17 cellular contexts compared by ENCODE assay signal in genomic region chr9:136133959-136134484, GRCh38. TPM values are rescaled to one million over a fixed set of nuclear protein-coding genes. Genes with fewer than 3 reads are reported as not detected.
DNase-seq lines count a peak whose midpoint lies in the region; ATAC-seq, FAIRE-seq and TF ChIP-seq lines count a peak whose summit lies in the region.
"Had no signal": no experiment of that assay in that cellular context is flagged by ENCODE, and none has a peak within 500 bp of the region (broad histone marks: within the 10 kb centered on the region; RNA-seq: fewer than 3 reads in every experiment).

No MANE protein-coding gene starts in this region.

- peak overlapping the region; percentile 13 for H4K8ac ChIP-seq in mesenchymal stem cell (ENCODE audit: low read length)

- FAIRE-seq in HepG2 (lab: Jason Lieb, UNC): no peak
- FAIRE-seq: GM12891 had no signal

- no peak overlapping the region for H3K27ac ChIP-seq in heart right ventricle
- H3K27ac ChIP-seq in right atrium auricular region: no peak overlapping the region
- no peak overlapping the region for H3K27ac ChIP-seq in mesenchymal stem cell (ENCODE audit: low read length, poor library complexity, severe bottlenecking)
- no peak overlapping the region for H3K27ac ChIP-seq in thoracic aorta
- no peak overlapping the region for H3K27ac ChIP-seq in HepG2 (ENCODE audit: extremely low read length, insufficient read depth, low read length)
- H3K27ac ChIP-seq: brain microvascular endothelial cell had no signal

- H3K27me3 Mint-ChIP-seq in activated T-helper 17 cell treated with anti-CD3 and anti-CD28 coated beads, Interleukin-2, amount 50 U/mL, for 72 hours: peaks cover 13% of the 10 kb centered on the region

- TF ChIP-seq RAD21 in HepG2 (CRISPR knock-in tag; IDR thresholded peaks at IDR 0.05): no peak

- H3K9me3 ChIP-seq in heart right ventricle (no peaks in the 10 kb centered on the region), right atrium auricular region (no peaks in the 10 kb centered on the region), mesenchymal stem cell (ENCODE audit: control insufficient read depth, low read length) (no peaks in the 10 kb centered on the region), thoracic aorta (no peaks in the 10 kb centered on the region), HepG2 (ENCODE audit: low read length) (no peaks in the 10 kb centered on the region)

- no peak for ATAC-seq in heart right ventricle
- no peak for ATAC-seq in activated T-helper 17 cell treated with anti-CD3 and anti-CD28 coated beads, Interleukin-2, amount 50 U/mL, for 72 hours (replicated peaks)
- ATAC-seq in thoracic aorta (ENCODE audit: insufficient number of reproducible peaks, low FRiP score, low read depth): no peak
- ATAC-seq in HG03442 (IDR thresholded peaks at IDR 0.05; ENCODE audit: unreplicated experiment): no peak
- no peak for ATAC-seq in HepG2

- no peak for TF ChIP-seq EP300 in HepG2 (IDR thresholded peaks at IDR 0.05; ENCODE audit: low read depth in 2 of 2, low read length in 2 of 2)
- no peak for TF ChIP-seq EP300 in HepG2 (CRISPR knock-in tag; IDR thresholded peaks at IDR 0.05; ENCODE audit: borderline replicate concordance)

- H3K4me3 Mint-ChIP-seq in activated T-helper 17 cell treated with anti-CD3 and anti-CD28 coated beads, Interleukin-2, amount 50 U/mL, for 72 hours: peak overlapping the region; percentile 58

- no peak overlapping the region for H2BK5ac ChIP-seq in mesenchymal stem cell (ENCODE audit: low read depth, low read length, poor library complexity, severe bottlenecking)

- H2AFZ ChIP-seq in mesenchymal stem cell (ENCODE audit: low read depth, low read length) (no peak overlapping the region), HepG2 (ENCODE audit: low read length) (no peak overlapping the region)

- no peak overlapping the region for H2BK120ac ChIP-seq in mesenchymal stem cell (ENCODE audit: low read depth, low read length)

- no peaks in the 10 kb centered on the region for H3K9me3 Mint-ChIP-seq in activated T-helper 17 cell treated with anti-CD3 and anti-CD28 coated beads, Interleukin-2, amount 50 U/mL, for 72 hours

- no peaks in the 10 kb centered on the region for H3K79me1 ChIP-seq in mesenchymal stem cell (replicated peaks; ENCODE audit: low read length, poor library complexity, severe bottlenecking)

- peaks cover 0 to 85% (median 69%) of the 10 kb centered on the region in 7 donors for H3K27me3 ChIP-seq in heart right ventricle
- no peaks in the 10 kb centered on the region for H3K27me3 ChIP-seq in right atrium auricular region
- H3K27me3 ChIP-seq in mesenchymal stem cell (ENCODE audit: control insufficient read depth in 1 of 2, insufficient read depth in 1 of 2, low read length in 2 of 2): peaks cover 61 to 82% of the 10 kb centered on the region in 2 experiments
- peaks cover 3% of the 10 kb centered on the region for H3K27me3 ChIP-seq in thoracic aorta (replicated peaks; ENCODE audit: insufficient read depth)
- peaks cover 20 to 63% of the 10 kb centered on the region in 2 experiments for H3K27me3 ChIP-seq in HepG2 (ENCODE audit: control insufficient read depth in 1 of 2, insufficient read depth in 2 of 2, low read length in 2 of 2)

- H3K4ac ChIP-seq in mesenchymal stem cell (ENCODE audit: low read depth in 1 of 2, low read length in 2 of 2): no peak overlapping the region

- no peak overlapping the region for H3K23ac ChIP-seq in mesenchymal stem cell (ENCODE audit: low read length in 2 of 2)

- H3K4me2 ChIP-seq in mesenchymal stem cell (ENCODE audit: low read length, poor library complexity, severe bottlenecking) (no peak overlapping the region), HepG2 (ENCODE audit: low read depth, low read length) (no peak overlapping the region)

- no TSS peak for BruUV-seq in HepG2 (replicated peaks; lab: Mats Ljungman, UMichigan)

- WGBS in heart right ventricle, 2 donors: 27 to 28% methylated on average over 18 of the region's 18 CpGs
- WGBS in mesenchymal stem cell: 43% methylated on average over 18 of the region's 18 CpGs
- WGBS in HepG2 (ENCODE audit: low lambda C conversion rate): 19% methylated on average over 7 of the region's 18 CpGs

- no peaks in the 10 kb centered on the region for H4K20me1 ChIP-seq in HepG2 (ENCODE audit: insufficient read depth, low read length)

- H3K27ac Mint-ChIP-seq in activated T-helper 17 cell treated with anti-CD3 and anti-CD28 coated beads, Interleukin-2, amount 50 U/mL, for 72 hours: no peak overlapping the region

- no peaks in the 10 kb centered on the region for H3K36me3 Mint-ChIP-seq in activated T-helper 17 cell treated with anti-CD3 and anti-CD28 coated beads, Interleukin-2, amount 50 U/mL, for 72 hours (ENCODE audit: low read depth)

- H3K9ac ChIP-seq in mesenchymal stem cell (ENCODE audit: low read length): no peak overlapping the region
- no peak overlapping the region for H3K9ac ChIP-seq in HepG2 (ENCODE audit: insufficient read depth, low read depth, low read length)

- no peak for TF ChIP-seq POLR2A in HepG2 (IDR thresholded peaks at IDR 0.05; ENCODE audit: insufficient read depth in 1 of 2, low read depth in 2 of 2, low read length in 2 of 2)

- no peaks in the 10 kb centered on the region for H3K79me2 ChIP-seq in HepG2 (ENCODE audit: insufficient read depth, low read length)

- H3K18ac ChIP-seq in mesenchymal stem cell (ENCODE audit: low read depth in 1 of 2, low read length in 2 of 2): peak overlapping the region in 1 of 2 experiments; percentile 14

- POLR2A ChIA-PET in HepG2 (lab: Yijun Ruan, JAX): no interaction called here

- intact Hi-C loops in heart right ventricle (cut with DNase I): no loop called here
- intact Hi-C loops in HepG2 (cut with micrococcal nuclease; ENCODE audit: unreplicated experiment): no loop called here

- no peaks in the 10 kb centered on the region for H3K4me1 Mint-ChIP-seq in activated T-helper 17 cell treated with anti-CD3 and anti-CD28 coated beads, Interleukin-2, amount 50 U/mL, for 72 hours

- peak overlapping the region in 1 of 2 experiments; percentile 31 for H3K14ac ChIP-seq in mesenchymal stem cell (ENCODE audit: low read length in 2 of 2)

- no peak overlapping the region for H2BK15ac ChIP-seq in mesenchymal stem cell (ENCODE audit: low read depth, poor library complexity, severe bottlenecking)

- H2AK5ac ChIP-seq in mesenchymal stem cell (ENCODE audit: low read length, severe bottlenecking): no peak overlapping the region

- in situ Hi-C loops in HepG2 (cut with HindIII; ENCODE audit: extremely low pct_ligation_motif_present, low pct_unique_long_range_greater_than_20kb): no loop called here

- CTCF ChIA-PET in HepG2 (lab: Yijun Ruan, JAX; ENCODE audit: low intra/inter-chr PET ratio, low total read pairs): interaction anchor here (0.7 to 0.9 kb wide), 2 partner anchors 150 to 158 kb away, joined by 3 to 4 read pairs; no protein-coding TSS in a partner anchor

- TF ChIP-seq CTCF in heart right ventricle (IDR thresholded peaks at IDR 0.05) (no peak), right atrium auricular region (IDR thresholded peaks at IDR 0.05) (no peak), thoracic aorta (IDR thresholded peaks at IDR 0.05) (no peak), HepG2 (CRISPR knock-in tag; IDR thresholded peaks at IDR 0.05) (no peak)

- H3K36me3 ChIP-seq in heart right ventricle (no peaks in the 10 kb centered on the region), right atrium auricular region (no peaks in the 10 kb centered on the region), mesenchymal stem cell (ENCODE audit: control insufficient read depth in 1 of 2, insufficient read depth in 2 of 2, low read depth in 1 of 2, low read length in 2 of 2) (peaks cover 0 to 3% of the 10 kb centered on the region in 2 experiments), thoracic aorta (no peaks in the 10 kb centered on the region), HepG2 (replicated peaks in 1 of 2; ENCODE audit: control insufficient read depth in 1 of 2, insufficient read depth in 2 of 2, low read length in 2 of 2) (no peaks in the 10 kb centered on the region)
- H3K36me3 ChIP-seq: brain microvascular endothelial cell had no signal

- H2BK12ac ChIP-seq in mesenchymal stem cell (ENCODE audit: low read length in 2 of 2): no peak overlapping the region

- no peak for DNase-seq in heart right ventricle
- no peak for DNase-seq in right atrium auricular region (ENCODE audit: low spot score)
- DNase-seq in mesenchymal stem cell: no peak
- DNase-seq in thoracic aorta (ENCODE audit: low spot score): no peak
- DNase-seq in DMS 273 treated with DMSO at 0.1 percent for 48 hours (lab: John Stamatoyannopoulos, UW): no peak
- no peak for DNase-seq in HepG2 (ENCODE audit: low spot score)
- DNase-seq: brain microvascular endothelial cell; left colon; NCI-H1694; NCI-H510A treated with DMSO at 0.1 percent for 48 hours; PC-3; stimulated activated CD4-positive, alpha-beta T cell treated with anti-CD3 and anti-CD28 coated beads, Interleukin-12 subunit alpha, Interleukin-12 subunit beta, amount 100 ng/mL, for 4 hours; T-helper 1 cell; trophoblast cell had no signal

- peak overlapping the region in 6 of 10 donors; percentile 35 to 51 (median 44) for H3K4me3 ChIP-seq in heart right ventricle
- H3K4me3 ChIP-seq in right atrium auricular region: no peak overlapping the region
- no peak overlapping the region for H3K4me3 ChIP-seq in mesenchymal stem cell (ENCODE audit: insufficient read depth in 1 of 2, low read depth in 1 of 2, low read length in 2 of 2)
- H3K4me3 ChIP-seq in thoracic aorta: peak overlapping the region; percentile 69
- H3K4me3 ChIP-seq in HepG2 (replicated peaks in 1 of 3; ENCODE audit: insufficient read depth in 1 of 3, low read depth in 2 of 3, low read length in 3 of 3): no peak overlapping the region

- H3K4me1 ChIP-seq in heart right ventricle (peaks cover 6 to 30% (median 11%) of the 10 kb centered on the region in 9 donors), right atrium auricular region (peaks cover 0 to 23% of the 10 kb centered on the region in 2 donors), mesenchymal stem cell (ENCODE audit: control insufficient read depth, insufficient read depth, low read depth, low read length) (peaks cover 19% of the 10 kb centered on the region), thoracic aorta (ENCODE audit: control insufficient read depth in 1 of 2, low read depth in 2 of 2) (peaks cover 4 to 11% of the 10 kb centered on the region in 2 donors), HepG2 (ENCODE audit: insufficient read depth, low read length) (peaks cover 18% of the 10 kb centered on the region)

- peak overlapping the region; percentile 16 for H4K91ac ChIP-seq in mesenchymal stem cell (ENCODE audit: low read length)

RNA-seq across cellular contexts. Expression of gene TMEM250, which starts 15.3 kb away (rescaled TPM):
- total RNA-seq in heart right ventricle (10 to 100 TPM; 12.7 to 24.3 (median 15.4) TPM), right atrium auricular region (10 to 100 TPM; 20.3 to 29.3 TPM), thoracic aorta (10 to 100 TPM; 38.9 to 40.1 TPM), HepG2 (2016; rRNA removed; fragmentation: Illumina TruSeq; extraction: Trizol) (12.0 and 13.9 TPM in 2 replicates)
- polyA plus RNA-seq in heart right ventricle (10 to 100 TPM in 1 of 2 donors, 1 to 10 TPM in 1; 9.7 to 26.4 TPM), HepG2 (2011; rRNA removed) (5.5 and 7.1 TPM in 2 replicates)
- total RNA-seq in activated T-helper 17 cell treated with anti-CD3 and anti-CD28 coated beads, Interleukin-2, amount 50 U/mL, for 72 hours: 10 to 100 TPM; 28.2 to 37.7 TPM
- 18.1 TPM for polyA plus RNA-seq in mesenchymal stem cell (2013, experiment 1 of 2)
- polyA plus RNA-seq in mesenchymal stem cell (2013, experiment 2 of 2): 17.5 TPM
- total RNA-seq in HepG2 (2016; cell fraction: cytosol; rRNA removed; fragmentation: Illumina TruSeq; extraction: Trizol; ENCODE audit: low read depth): 7.7 and 7.9 TPM in 2 replicates
- total RNA-seq in HepG2 (2016; cell fraction: insoluble cytoplasmic fraction; rRNA removed; fragmentation: Illumina TruSeq; extraction: Trizol): 9.6 and 13.9 TPM in 2 replicates
- total RNA-seq in HepG2 (2016; cell fraction: membrane; rRNA removed; fragmentation: Illumina TruSeq; extraction: Trizol): 17.8 and 22.1 TPM in 2 replicates
- total RNA-seq in HepG2 (2016; cell fraction: nucleus; rRNA removed; fragmentation: Illumina TruSeq; extraction: Trizol): 10.1 and 11.0 TPM in 2 replicates
- polyA plus RNA-seq in HepG2 (2011; cell fraction: cytosol; rRNA removed): 7.1 and 10.4 TPM in 2 replicates
- 9.4 and 12.5 TPM in 2 replicates for polyA plus RNA-seq in HepG2 (2011; cell fraction: nucleus; rRNA removed)
- polyA plus RNA-seq in HepG2 (2012): 6.0 and 9.5 TPM in 2 replicates
- 6.4 and 8.1 TPM in 2 replicates for polyA plus RNA-seq in HepG2 (2016; cell fraction: cytosol; fragmentation: Illumina TruSeq; extraction: Trizol; ENCODE audit: low read depth)
- 14.5 and 15.8 TPM in 2 replicates for polyA plus RNA-seq in HepG2 (2016; cell fraction: insoluble cytoplasmic fraction; fragmentation: Illumina TruSeq; extraction: Trizol; ENCODE audit: low read depth)
- 14.9 and 17.1 TPM in 2 replicates for polyA plus RNA-seq in HepG2 (2016; cell fraction: membrane; fragmentation: Illumina TruSeq; extraction: Trizol; ENCODE audit: low read depth)
- 14.9 and 17.4 TPM in 2 replicates for polyA plus RNA-seq in HepG2 (2016; cell fraction: nucleus; fragmentation: Illumina TruSeq; extraction: Trizol; ENCODE audit: insufficient read depth, low read depth)
- 18.3 and 50.6 TPM in 2 replicates for polyA minus RNA-seq in HepG2 (2011; rRNA and poly(A)+ RNA removed; ENCODE audit: low replicate concordance)
- 7.9 and 8.8 TPM in 2 replicates for polyA minus RNA-seq in HepG2 (2011; cell fraction: cytosol; rRNA and poly(A)+ RNA removed)
- 4.7 and 8.0 TPM in 2 replicates for polyA minus RNA-seq in HepG2 (2011; cell fraction: nucleus; rRNA and poly(A)+ RNA removed)

RNA-seq across cellular contexts. Expression of gene NACC2, which starts 38.9 kb away (rescaled TPM):
- total RNA-seq in heart right ventricle (10 to 100 TPM; 32.0 to 55.1 (median 41.1) TPM), right atrium auricular region (10 to 100 TPM; 49.1 to 55.5 TPM), thoracic aorta (10 to 100 TPM; 69.2 to 79.7 TPM), HepG2 (2016; rRNA removed; fragmentation: Illumina TruSeq; extraction: Trizol) (10.5 and 12.3 TPM in 2 replicates)
- polyA plus RNA-seq in heart right ventricle (10 to 100 TPM; 15.6 to 16.5 TPM), HepG2 (2011; rRNA removed) (5.9 and 6.3 TPM in 2 replicates)
- total RNA-seq in activated T-helper 17 cell treated with anti-CD3 and anti-CD28 coated beads, Interleukin-2, amount 50 U/mL, for 72 hours: 1 to 10 TPM; 7.8 to 9.7 TPM
- 25.9 TPM for polyA plus RNA-seq in mesenchymal stem cell (2013, experiment 1 of 2)
- polyA plus RNA-seq in mesenchymal stem cell (2013, experiment 2 of 2): 26.0 TPM
- 2.1 and 2.2 TPM in 2 replicates for total RNA-seq in HepG2 (2016; cell fraction: cytosol; rRNA removed; fragmentation: Illumina TruSeq; extraction: Trizol; ENCODE audit: low read depth)
- 9.0 and 12.3 TPM in 2 replicates for total RNA-seq in HepG2 (2016; cell fraction: insoluble cytoplasmic fraction; rRNA removed; fragmentation: Illumina TruSeq; extraction: Trizol)
- 5.3 TPM in 2 replicates for total RNA-seq in HepG2 (2016; cell fraction: membrane; rRNA removed; fragmentation: Illumina TruSeq; extraction: Trizol)
- total RNA-seq in HepG2 (2016; cell fraction: nucleus; rRNA removed; fragmentation: Illumina TruSeq; extraction: Trizol): 8.0 and 9.6 TPM in 2 replicates
- 4.1 and 5.8 TPM in 2 replicates for polyA plus RNA-seq in HepG2 (2011; cell fraction: cytosol; rRNA removed)
- 28.9 and 40.8 TPM in 2 replicates for polyA plus RNA-seq in HepG2 (2011; cell fraction: nucleus; rRNA removed)
- polyA plus RNA-seq in HepG2 (2012): 6.2 and 7.1 TPM in 2 replicates
- 0.80 TPM in 2 replicates for polyA plus RNA-seq in HepG2 (2016; cell fraction: cytosol; fragmentation: Illumina TruSeq; extraction: Trizol; ENCODE audit: low read depth)
- polyA plus RNA-seq in HepG2 (2016; cell fraction: insoluble cytoplasmic fraction; fragmentation: Illumina TruSeq; extraction: Trizol; ENCODE audit: low read depth): 8.9 and 10.6 TPM in 2 replicates
- polyA plus RNA-seq in HepG2 (2016; cell fraction: membrane; fragmentation: Illumina TruSeq; extraction: Trizol; ENCODE audit: low read depth): 2.4 and 2.5 TPM in 2 replicates
- 15.3 and 15.7 TPM in 2 replicates for polyA plus RNA-seq in HepG2 (2016; cell fraction: nucleus; fragmentation: Illumina TruSeq; extraction: Trizol; ENCODE audit: insufficient read depth, low read depth)
- polyA minus RNA-seq in HepG2 (2011; rRNA and poly(A)+ RNA removed; ENCODE audit: low replicate concordance): 14.5 and 16.4 TPM in 2 replicates
- 9.2 and 9.6 TPM in 2 replicates for polyA minus RNA-seq in HepG2 (2011; cell fraction: cytosol; rRNA and poly(A)+ RNA removed)
- 10.6 and 13.4 TPM in 2 replicates for polyA minus RNA-seq in HepG2 (2011; cell fraction: nucleus; rRNA and poly(A)+ RNA removed)

Comparison
In these comparisons a context has a peak if more than half of its experiments do, and no peak if none do; other contexts are left out.
1. H3K4me3 ChIP-seq: peak in heart right ventricle (6 of 10) and thoracic aorta (single experiment); none in right atrium auricular region (0 of 2), mesenchymal stem cell (0 of 2) and HepG2 (0 of 3).